Comparison of ENCODE assay signal across 35 cellular contexts in genomic region chr2:218621007-218621406, GRCh38.
"Had no signal": no experiment of that assay in that cellular context is flagged by ENCODE, and none has a peak within 500 bp of the region (broad histone marks: within the 10 kb centered on the region; RNA-seq: fewer than 3 reads in every experiment).

No MANE protein-coding gene starts in this region.

- H3K9me3 ChIP-seq: MG63 had no signal

- H3K36me3 ChIP-seq: MG63 had no signal

- H3K27me3 ChIP-seq: MG63 had no signal

- H3K4me3 ChIP-seq: MG63 had no signal

- H3K27ac ChIP-seq: KMS-11 had no signal

- DNase-seq: Karpas-422, Kasumi-1, KG1, MG63, MM.1S, MV-4-11, NCI-H1048, NCI-H1092, NCI-H1092 treated with DMSO at 0.1 percent for 48 hours, NCI-H1105, NCI-H1105 treated with DMSO at 0.1 percent for 48 hours, NCI-H1417, NCI-H1417 treated with DMSO at 0.1 percent for 48 hours, NCI-H1436, NCI-H1436 treated with DMSO at 0.1 percent for 48 hours, NCI-H146, NCI-H1694, NCI-H1694 treated with DMSO at 0.1 percent for 48 hours, NCI-H187, NCI-H187 treated with DMSO at 0.1 percent for 48 hours, NCI-H1930, NCI-H2029, NCI-H2029 treated with DMSO at 0.1 percent for 48 hours, NCI-H2081, NCI-H2081 treated with DMSO at 0.1 percent for 48 hours, NCI-H2107, NCI-H2171, NCI-H2171 treated with DMSO at 0.1 percent for 48 hours, NCI-H2227 treated with DMSO at 0.1 percent for 48 hours, NCI-H226, NCI-H345, NCI-H446, NCI-H446 treated with DMSO at 0.1 percent for 48 hours, NCI-H510A had no signal
